20 cellular contexts compared by ENCODE assay signal in the genomic region with DNA sequence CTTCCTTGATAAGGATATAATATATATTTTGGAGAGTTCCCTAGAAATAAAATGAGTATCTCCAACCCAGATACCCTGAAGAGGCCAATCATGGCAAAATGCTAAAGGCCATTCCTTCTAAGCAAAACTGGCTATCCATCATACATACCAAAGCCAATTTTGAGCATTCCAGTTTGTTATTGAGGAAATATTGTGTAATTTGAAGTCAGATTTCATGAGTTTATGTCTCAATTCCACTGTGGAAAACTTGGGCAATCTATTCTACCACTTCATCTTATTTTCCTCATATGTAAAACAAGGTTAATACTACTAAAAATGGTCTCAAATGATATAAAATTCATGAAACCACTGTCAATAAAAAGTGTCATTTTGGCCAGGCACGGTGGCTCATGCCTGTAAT.
"Had no signal": no experiment of that assay in that cellular context is flagged by ENCODE, and none has a peak within 500 bp of the region (broad histone marks: within the 10 kb centered on the region; RNA-seq: fewer than 3 reads in every experiment).

No MANE protein-coding gene starts in this region.

- H3K4me1 ChIP-seq: body of pancreas, left ventricle myocardium inferior, pancreas, vagina had no signal

- H3K27me3 ChIP-seq: body of pancreas, pancreas, tibial artery, vagina had no signal

- H3K9me3 ChIP-seq: body of pancreas, left ventricle myocardium inferior, mucosa of descending colon, pancreas, tibial artery, vagina had no signal

- H3K4me3 ChIP-seq: body of pancreas, left ventricle myocardium inferior, mucosa of descending colon, pancreas, tibial artery, vagina had no signal

- H3K9me3 Mint-ChIP-seq: activated CD8-positive, alpha-beta T cell treated with anti-CD3 and anti-CD28 coated beads for 36 hours; activated naive CD4-positive, alpha-beta T cell treated with anti-CD3 and anti-CD28 coated beads, Interleukin-2, amount 50 U/mL, for 72 hours; dendritic cell treated with granulocyte-macrophage colony-stimulating factor and Interleukin-4, amounts not matched to agents 40 ng/mL and 50 ng/mL, for 4 days; naive thymus-derived CD4-positive, alpha-beta T cell; stimulated activated memory B cell treated with anti-CD40 and anti-IgM and Interleukin-4, amounts not matched to agents 10 μg/mL and 1 μg/mL and 100 μg/mL, for 72 hours had no signal

- H3K36me3 Mint-ChIP-seq: stimulated activated memory B cell treated with anti-CD40 and anti-IgM and Interleukin-4, amounts not matched to agents 10 μg/mL and 1 μg/mL and 100 μg/mL, for 72 hours had no signal

- ATAC-seq: activated CD4-positive, alpha-beta T cell treated with anti-CD3 and anti-CD28 coated beads for 36 hours; activated CD8-positive, alpha-beta T cell treated with anti-CD3 and anti-CD28 coated beads for 36 hours; activated naive CD4-positive, alpha-beta T cell treated with anti-CD3 and anti-CD28 coated beads, Interleukin-2, amount 50 U/mL, for 72 hours; body of pancreas; mucosa of descending colon; naive thymus-derived CD4-positive, alpha-beta T cell; pancreas; stimulated activated memory B cell treated with anti-CD40 and anti-IgM and Interleukin-4, amounts not matched to agents 10 μg/mL and 1 μg/mL and 100 μg/mL, for 72 hours; T-helper 17 cell had no signal

- H3K36me3 ChIP-seq: left ventricle myocardium inferior, pancreas, tibial artery, vagina had no signal

- H3K27me3 Mint-ChIP-seq: activated CD4-positive, alpha-beta T cell treated with anti-CD3 and anti-CD28 coated beads for 36 hours; activated CD8-positive, alpha-beta T cell treated with anti-CD3 and anti-CD28 coated beads for 36 hours; central memory CD8-positive, alpha-beta T cell; dendritic cell treated with granulocyte-macrophage colony-stimulating factor and Interleukin-4, amounts not matched to agents 40 ng/mL and 50 ng/mL, for 4 days; naive thymus-derived CD4-positive, alpha-beta T cell; stimulated activated memory B cell treated with anti-CD40 and anti-IgM and Interleukin-4, amounts not matched to agents 10 μg/mL and 1 μg/mL and 100 μg/mL, for 72 hours; T-helper 17 cell had no signal

- H3K27ac ChIP-seq: body of pancreas, left ventricle myocardium inferior, pancreas, tibial artery, vagina had no signal

- H3K4me1 Mint-ChIP-seq: activated CD4-positive, alpha-beta T cell treated with anti-CD3 and anti-CD28 coated beads for 36 hours; stimulated activated memory B cell treated with anti-CD40 and anti-IgM and Interleukin-4, amounts not matched to agents 10 μg/mL and 1 μg/mL and 100 μg/mL, for 72 hours; T-helper 17 cell had no signal

- H3K4me3 Mint-ChIP-seq: activated CD4-positive, alpha-beta T cell treated with anti-CD3 and anti-CD28 coated beads for 36 hours; activated CD8-positive, alpha-beta T cell treated with anti-CD3 and anti-CD28 coated beads for 36 hours; central memory CD8-positive, alpha-beta T cell; dendritic cell treated with granulocyte-macrophage colony-stimulating factor and Interleukin-4, amounts not matched to agents 40 ng/mL and 50 ng/mL, for 4 days; naive thymus-derived CD4-positive, alpha-beta T cell; stimulated activated memory B cell treated with anti-CD40 and anti-IgM and Interleukin-4, amounts not matched to agents 10 μg/mL and 1 μg/mL and 100 μg/mL, for 72 hours; T-helper 17 cell had no signal

- H3K27ac Mint-ChIP-seq: activated CD4-positive, alpha-beta T cell treated with anti-CD3 and anti-CD28 coated beads for 36 hours; activated CD8-positive, alpha-beta T cell treated with anti-CD3 and anti-CD28 coated beads for 36 hours; activated naive CD4-positive, alpha-beta T cell treated with anti-CD3 and anti-CD28 coated beads, Interleukin-2, amount 50 U/mL, for 72 hours; dendritic cell treated with granulocyte-macrophage colony-stimulating factor and Interleukin-4, amounts not matched to agents 40 ng/mL and 50 ng/mL, for 4 days; naive thymus-derived CD4-positive, alpha-beta T cell; stimulated activated memory B cell treated with anti-CD40 and anti-IgM and Interleukin-4, amounts not matched to agents 10 μg/mL and 1 μg/mL and 100 μg/mL, for 72 hours; T-helper 17 cell had no signal

- DNase-seq: activated CD4-positive, alpha-beta T cell treated with anti-CD3 and anti-CD28 coated beads for 36 hours; activated CD8-positive, alpha-beta T cell treated with anti-CD3 and anti-CD28 coated beads for 36 hours; activated gamma-delta T cell; activated T-cell treated with anti-CD3 and anti-CD28 coated beads, Interleukin-2, amount 50 U/mL, for 48 hours; amygdala; body of pancreas; effector memory CD4-positive, alpha-beta T cell; hypothalamus; left ventricle myocardium inferior; mucosa of descending colon; naive thymus-derived CD4-positive, alpha-beta T cell; pancreas; stimulated activated CD4-positive, alpha-beta T cell treated with anti-CD3 and anti-CD28 coated beads, Interleukin-2, amount 100 ng/mL, for 48 hours; T-helper 17 cell; tibial artery had no signal
